In genomic region chr9:133649194-133649593, GRCh38 we compare ENCODE assay signal across 11 cellular contexts. TPM values are rescaled to one million over a fixed set of nuclear protein-coding genes. Genes with fewer than 3 reads are reported as not detected.
"Had no signal": no experiment of that assay in that cellular context is flagged by ENCODE, and none has a peak within 500 bp of the region (broad histone marks: within the 10 kb centered on the region; RNA-seq: fewer than 3 reads in every experiment).

No MANE protein-coding gene starts in this region.

- ATAC-seq: GM23338, HCT116 had no signal

- H3K27ac ChIP-seq: HL-60, KMS-11 had no signal

- H3K36me3 ChIP-seq: HAP-1 had no signal

- H3K9me3 ChIP-seq: HAP-1 had no signal

- DNase-seq: H7, HFFc6, IMR-90, KBM-7 had no signal

- H3K4me2 ChIP-seq: GM23338, KMS-11 had no signal

- H3K4me3 ChIP-seq: GM23338, HAP-1 had no signal

- H2AFZ ChIP-seq: GM23338 had no signal

- H3K4me1 ChIP-seq: HAP-1 had no signal

- H3K9ac ChIP-seq: KMS-11 had no signal

RNA-seq across cellular contexts. Expression of gene DBH, which starts 13.0 kb away (rescaled TPM):
- total RNA-seq: H4, HFFc6, HT1080, IMR-90 had no signal
- polyA plus RNA-seq: IMR-90 had no signal

RNA-seq across cellular contexts. Expression of gene FAM163B, which starts 40.0 kb away (rescaled TPM):
- total RNA-seq: H4, HFFc6, HT1080, IMR-90 had no signal
- polyA plus RNA-seq: IMR-90 had no signal
